Comparison of ENCODE assay signal across 37 cellular contexts in genomic region chr2:215178121-215178520, GRCh38. TPM values are rescaled to one million over a fixed set of nuclear protein-coding genes. Genes with fewer than 3 reads are reported as not detected.
"Had no signal": no experiment of that assay in that cellular context is flagged by ENCODE, and none has a peak within 500 bp of the region (broad histone marks: within the 10 kb centered on the region; RNA-seq: fewer than 3 reads in every experiment).

No MANE protein-coding gene starts in this region.

- H3K4me1 ChIP-seq: adrenal gland, body of pancreas, breast epithelium had no signal

- DNase-seq: activated CD4-positive, alpha-beta memory T cell treated with anti-CD3 and anti-CD28 coated beads for 36 hours; activated CD4-positive, alpha-beta T cell treated with anti-CD3 and anti-CD28 coated beads for 1 hour; activated CD4-positive, alpha-beta T cell treated with anti-CD3 and anti-CD28 coated beads for 36 hours; activated CD4-positive, alpha-beta T cell treated with anti-CD3 and anti-CD28 coated beads, Interleukin-2, amount 10 ng/mL, durations not matched to agents 24 days and 14 days; activated CD4-positive, alpha-beta T cell treated with anti-CD3 and anti-CD28 coated beads, Interleukin-2, amount 50 U/mL, for 1 hour; activated CD4-positive, alpha-beta T cell treated with anti-CD3 and anti-CD28 coated beads, Interleukin-2, amount 50 U/mL, for 4 hours; activated CD4-positive, CD25-positive, alpha-beta regulatory T cell; activated CD8-positive, alpha-beta memory T cell treated with anti-CD3 and anti-CD28 coated beads, Interleukin-2, amount 50 U/mL, for 4 hours; activated CD8-positive, alpha-beta T cell treated with anti-CD3 and anti-CD28 coated beads for 36 hours; activated effector memory CD4-positive, alpha-beta T cell treated with anti-CD3 and anti-CD28 coated beads, Interleukin-2, amount 50 U/mL, for 16 hours; activated gamma-delta T cell treated with Interleukin-2 at 50 U/mL for 16 hours; activated naive CD4-positive, alpha-beta T cell; activated naive CD4-positive, alpha-beta T cell treated with anti-CD3 and anti-CD28 coated beads for 36 hours; activated naive CD4-positive, alpha-beta T cell treated with anti-CD3 and anti-CD28 coated beads, Interleukin-2, amount 50 U/mL, for 16 hours; activated naive CD8-positive, alpha-beta T cell treated with anti-CD3 and anti-CD28 coated beads for 36 hours; activated T-cell treated with anti-CD3 and anti-CD28 coated beads for 4 hours; activated T-cell treated with anti-CD3 and anti-CD28 coated beads, Interleukin-2, amount 50 U/mL, for 1 hour; activated T-cell treated with anti-CD3 and anti-CD28 coated beads, Interleukin-2, amount 50 U/mL, for 4 hours; activated T-cell treated with anti-CD3 and anti-CD28 coated beads, Interleukin-2, amount 50 U/mL, for 72 hours; adrenal gland; amniotic stem cell; aorta; body of pancreas; brain microvascular endothelial cell; central memory CD4-positive, alpha-beta T cell; T-helper 1 cell; T-helper 2 cell; T-helper 9 cell; WERI-Rb-1 had no signal

- H3K27me3 ChIP-seq: adrenal gland, body of pancreas, brain microvascular endothelial cell, breast epithelium had no signal

- H3K27ac ChIP-seq: adrenal gland, body of pancreas, brain microvascular endothelial cell, breast epithelium, WERI-Rb-1 had no signal

- H3K4me3 ChIP-seq: adrenal gland, body of pancreas, breast epithelium had no signal

- H3K9me3 ChIP-seq: body of pancreas had no signal

- ATAC-seq: activated CD4-positive, alpha-beta T cell treated with anti-CD3 and anti-CD28 coated beads for 36 hours; activated CD4-positive, CD25-positive, alpha-beta regulatory T cell treated with anti-CD3 and anti-CD28 coated beads, Interleukin-2, amount 50 U/mL, for 24 hours; activated CD8-positive, alpha-beta T cell treated with anti-CD3 and anti-CD28 coated beads for 36 hours; activated naive CD4-positive, alpha-beta T cell treated with anti-CD3 and anti-CD28 coated beads, Interleukin-2, amount 50 U/mL, for 72 hours; activated T-cell treated with anti-CD3 and anti-CD28 coated beads, Interleukin-2, amount 50 U/mL, for 4 hours; activated T-cell treated with anti-CD3 and anti-CD28 coated beads, Interleukin-2, amount 50 U/mL, for 72 hours; activated T-helper 17 cell treated with anti-CD3 and anti-CD28 coated beads, Interleukin-2, amount 50 U/mL, for 72 hours; body of pancreas; WTC11 had no signal

RNA-seq across cellular contexts. Expression of gene ABCA12, which starts 39.7 kb away (rescaled TPM):
- total RNA-seq: activated CD4-positive, alpha-beta memory T cell treated with anti-CD3 and anti-CD28 coated beads for 36 hours; activated CD4-positive, alpha-beta T cell treated with anti-CD3 and anti-CD28 coated beads for 36 hours; activated CD4-positive, alpha-beta T cell treated with anti-CD3 and anti-CD28 coated beads, Interleukin-2, amount 10 ng/mL, durations not matched to agents 24 days and 14 days; activated CD8-positive, alpha-beta memory T cell treated with anti-CD3 and anti-CD28 coated beads for 36 hours; activated CD8-positive, alpha-beta T cell treated with anti-CD3 and anti-CD28 coated beads for 36 hours; activated naive CD4-positive, alpha-beta T cell treated with anti-CD3 and anti-CD28 coated beads for 36 hours; activated naive CD4-positive, alpha-beta T cell treated with anti-CD3 and anti-CD28 coated beads, Interleukin-2, amount 50 U/mL, for 72 hours; activated naive CD8-positive, alpha-beta T cell treated with anti-CD3 and anti-CD28 coated beads for 36 hours; activated T-cell treated with anti-CD3 and anti-CD28 coated beads, Interleukin-2, amount 50 U/mL, for 4 hours; activated T-helper 1 cell treated with anti-CD3 and anti-CD28 coated beads, Interleukin-12 subunit alpha, Interleukin-12 subunit beta, Interleukin-2, Interleukin-4 antibody, amounts not matched to agents 30 ng/mL and 10 ng/mL and 1 ng/mL, durations not matched to agents 14 hours and 24 hours and 36 hours; activated T-helper 17 cell treated with anti-CD3 and anti-CD28 coated beads, Interleukin-2, amount 50 U/mL, for 72 hours; aorta; body of pancreas; cardiac septum had no signal
- polyA plus RNA-seq: adrenal gland, aorta had no signal
